Comparison of ENCODE assay signal across 1 cellular context in the genomic region with DNA sequence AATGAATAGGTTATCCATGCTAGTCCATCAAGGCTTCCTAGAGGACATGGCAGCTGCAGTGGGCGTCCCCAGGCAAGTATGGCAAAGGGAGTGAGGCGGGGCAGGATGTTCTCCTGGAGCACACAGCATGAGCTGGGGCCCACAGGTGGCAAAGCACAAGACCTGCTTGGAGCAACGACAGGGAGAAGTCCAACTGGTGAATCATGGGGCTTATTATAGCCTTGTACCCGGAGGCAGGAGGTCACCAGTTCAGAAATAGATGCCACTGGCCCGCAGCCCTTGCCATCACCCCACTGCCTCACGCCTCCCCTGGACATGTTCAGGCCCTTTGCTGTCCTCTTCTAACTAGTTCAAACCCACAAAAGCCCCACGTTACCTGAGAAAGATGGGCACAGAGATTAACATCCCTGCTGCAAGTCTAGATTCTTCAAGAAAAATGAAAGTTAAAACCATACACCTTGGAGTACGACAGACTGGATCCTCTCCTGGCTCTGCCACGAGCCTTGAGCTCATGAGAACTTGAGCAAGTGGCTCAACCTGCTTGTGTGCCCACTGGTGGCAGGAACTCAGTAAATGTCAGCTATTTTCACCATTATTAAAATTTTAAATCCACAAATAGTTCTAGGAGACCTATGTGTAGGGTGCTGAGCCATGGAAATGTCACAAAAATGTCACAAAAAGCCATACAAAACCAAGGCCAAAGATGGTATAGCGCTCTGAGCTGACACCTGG.
TF ChIP-seq lines count a peak whose summit lies in the region.

No MANE protein-coding gene starts in this region.

TF ChIP-seq in IMR-90, 13 proteins besides CTCF, POLR2A, EP300 and RAD21:
- TF ChIP-seq BHLHE40 (IDR thresholded peaks at IDR 0.05; ENCODE audit: low read depth, low read length) (no peak), MAFK (IDR thresholded peaks at IDR 0.05; ENCODE audit: low read depth, low read length) (no peak), SMC3 (IDR thresholded peaks at IDR 0.05; ENCODE audit: low read depth, low read length) (no peak), RCOR1 (IDR thresholded peaks at IDR 0.05; ENCODE audit: insufficient replicate concordance, low read length) (no peak)
- TF ChIP-seq, protein P1, sequence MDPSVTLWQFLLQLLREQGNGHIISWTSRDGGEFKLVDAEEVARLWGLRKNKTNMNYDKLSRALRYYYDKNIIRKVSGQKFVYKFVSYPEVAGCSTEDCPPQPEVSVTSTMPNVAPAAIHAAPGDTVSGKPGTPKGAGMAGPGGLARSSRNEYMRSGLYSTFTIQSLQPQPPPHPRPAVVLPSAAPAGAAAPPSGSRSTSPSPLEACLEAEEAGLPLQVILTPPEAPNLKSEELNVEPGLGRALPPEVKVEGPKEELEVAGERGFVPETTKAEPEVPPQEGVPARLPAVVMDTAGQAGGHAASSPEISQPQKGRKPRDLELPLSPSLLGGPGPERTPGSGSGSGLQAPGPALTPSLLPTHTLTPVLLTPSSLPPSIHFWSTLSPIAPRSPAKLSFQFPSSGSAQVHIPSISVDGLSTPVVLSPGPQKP (IDR thresholded peaks at IDR 0.05; ENCODE audit: borderline replicate concordance, low read depth, low read length) = no peak
